Comparison of ENCODE assay signal across 10 cellular contexts in genomic region chr6:110476046-110476849, GRCh38. TPM values are rescaled to one million over a fixed set of nuclear protein-coding genes. Genes with fewer than 3 reads are reported as not detected.
DNase-seq lines count a peak whose midpoint lies in the region; ATAC-seq and TF ChIP-seq lines count a peak whose summit lies in the region.
"Had no signal": no experiment of that assay in that cellular context is flagged by ENCODE, and none has a peak within 500 bp of the region (broad histone marks: within the 10 kb centered on the region; RNA-seq: fewer than 3 reads in every experiment).

A gene with protein sequence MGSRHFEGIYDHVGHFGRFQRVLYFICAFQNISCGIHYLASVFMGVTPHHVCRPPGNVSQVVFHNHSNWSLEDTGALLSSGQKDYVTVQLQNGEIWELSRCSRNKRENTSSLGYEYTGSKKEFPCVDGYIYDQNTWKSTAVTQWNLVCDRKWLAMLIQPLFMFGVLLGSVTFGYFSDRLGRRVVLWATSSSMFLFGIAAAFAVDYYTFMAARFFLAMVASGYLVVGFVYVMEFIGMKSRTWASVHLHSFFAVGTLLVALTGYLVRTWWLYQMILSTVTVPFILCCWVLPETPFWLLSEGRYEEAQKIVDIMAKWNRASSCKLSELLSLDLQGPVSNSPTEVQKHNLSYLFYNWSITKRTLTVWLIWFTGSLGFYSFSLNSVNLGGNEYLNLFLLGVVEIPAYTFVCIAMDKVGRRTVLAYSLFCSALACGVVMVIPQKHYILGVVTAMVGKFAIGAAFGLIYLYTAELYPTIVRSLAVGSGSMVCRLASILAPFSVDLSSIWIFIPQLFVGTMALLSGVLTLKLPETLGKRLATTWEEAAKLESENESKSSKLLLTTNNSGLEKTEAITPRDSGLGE (minus strand): TSS chr6:110476613. CDS start chr6:110476574, 39 bp downstream.

- DNase-seq in NCI-H748 (lab: John Stamatoyannopoulos, UW; ENCODE audit: unreplicated experiment) (peak; percentile 24), NCI-H748 treated with DMSO at 0.1 percent for 48 hours (lab: John Stamatoyannopoulos, UW) (no peak), right atrium auricular region (ENCODE audit: low spot score) (no peak), WERI-Rb-1 (no peak), RPMI8226 (no peak)
- DNase-seq in activated CD8-positive, alpha-beta T cell treated with anti-CD3 and anti-CD28 coated beads, Interleukin-2, amount 10 ng/mL, durations not matched to agents 7 days and 5 days, result no peak
- DNase-seq: H9 had no signal

- peaks cover 5% of the 10 kb centered on the region for H3K9me3 Mint-ChIP-seq in activated CD8-positive, alpha-beta T cell treated with anti-CD3 and anti-CD28 coated beads, Interleukin-2, amount 10 ng/mL, durations not matched to agents 7 days and 5 days (ENCODE audit: insufficient read depth)

- H3K27me3 ChIP-seq in right atrium auricular region (no peaks in the 10 kb centered on the region), subcutaneous abdominal adipose tissue (ENCODE audit: control insufficient read depth in 5 of 5, insufficient read depth in 4 of 5, low read length in 5 of 5) (peaks cover 0 to 16% (median 7%) of the 10 kb centered on the region in 5 donors), WERI-Rb-1 (ENCODE audit: insufficient read depth, low read depth, severe bottlenecking) (no peaks in the 10 kb centered on the region)

- POLR2A ChIA-PET in activated CD8-positive, alpha-beta T cell treated with anti-CD3 and anti-CD28 coated beads, Interleukin-2, amount 10 ng/mL, durations not matched to agents 7 days and 5 days (lab: Charles Lee), result no interaction called here

- H3K4me1 ChIP-seq in right atrium auricular region (no peaks in the 10 kb centered on the region), subcutaneous abdominal adipose tissue (ENCODE audit: control insufficient read depth in 5 of 5, insufficient read depth in 5 of 5, low read length in 5 of 5) (peaks cover 0 to 15% (median 8%) of the 10 kb centered on the region in 5 donors)

- H3K27ac ChIP-seq in right atrium auricular region (no peak within 1 kb of the TSS), subcutaneous abdominal adipose tissue (ENCODE audit: low read depth, low read length) (no peak within 1 kb of the TSS), WERI-Rb-1 (no peak within 1 kb of the TSS)

- TF ChIP-seq CTCF in right atrium auricular region (IDR thresholded peaks at IDR 0.05), result no peak
- TF ChIP-seq CTCF in WERI-Rb-1 (IDR thresholded peaks at IDR 0.05; ENCODE audit: low read depth, low read length), result no peak

- peak within 1 kb of the TSS; percentile 52 for H3K4me3 Mint-ChIP-seq in activated CD8-positive, alpha-beta T cell treated with anti-CD3 and anti-CD28 coated beads, Interleukin-2, amount 10 ng/mL, durations not matched to agents 7 days and 5 days

- no peak within 1 kb of the TSS for H3K27ac Mint-ChIP-seq in activated CD8-positive, alpha-beta T cell treated with anti-CD3 and anti-CD28 coated beads, Interleukin-2, amount 10 ng/mL, durations not matched to agents 7 days and 5 days
- H3K27ac Mint-ChIP-seq: CD4-positive, CD25-positive, alpha-beta regulatory T cell; H9 had no signal

- peaks cover 38% of the 10 kb centered on the region for H3K27me3 Mint-ChIP-seq in activated CD8-positive, alpha-beta T cell treated with anti-CD3 and anti-CD28 coated beads, Interleukin-2, amount 10 ng/mL, durations not matched to agents 7 days and 5 days (ENCODE audit: low read depth)

- H3K4me3 ChIP-seq in right atrium auricular region (peak within 1 kb of the TSS; percentile 14 to 43), subcutaneous abdominal adipose tissue (ENCODE audit: low read depth in 1 of 5, low read length in 5 of 5) (peak within 1 kb of the TSS; percentile 25 to 59 (median 43)), WERI-Rb-1 (ENCODE audit: low read depth, low read length) (no peak within 1 kb of the TSS)

- H3K9ac ChIP-seq in subcutaneous abdominal adipose tissue (ENCODE audit: low read length in 5 of 5), result no peak within 1 kb of the TSS

- H3K9me3 ChIP-seq in right atrium auricular region, result no peaks in the 10 kb centered on the region
- peaks cover 0 to 5% (median 0%) of the 10 kb centered on the region in 5 donors for H3K9me3 ChIP-seq in subcutaneous abdominal adipose tissue (ENCODE audit: control insufficient read depth in 5 of 5, low read length in 5 of 5)
- H3K9me3 ChIP-seq in WERI-Rb-1 (ENCODE audit: severe bottlenecking), result no peaks in the 10 kb centered on the region

- no peaks in the 10 kb centered on the region for H3K36me3 Mint-ChIP-seq in activated CD8-positive, alpha-beta T cell treated with anti-CD3 and anti-CD28 coated beads, Interleukin-2, amount 10 ng/mL, durations not matched to agents 7 days and 5 days (ENCODE audit: low read depth)
- H3K36me3 Mint-ChIP-seq: CD4-positive, CD25-positive, alpha-beta regulatory T cell had no signal

- CTCF ChIA-PET in activated CD8-positive, alpha-beta T cell treated with anti-CD3 and anti-CD28 coated beads, Interleukin-2, amount 10 ng/mL, durations not matched to agents 7 days and 5 days (lab: Charles Lee), result no interaction called here

- ATAC-seq in activated CD8-positive, alpha-beta T cell treated with anti-CD3 and anti-CD28 coated beads, Interleukin-2, amount 10 ng/mL, durations not matched to agents 7 days and 5 days, result peak; percentile 54
- no peak for ATAC-seq in HG03159 (IDR thresholded peaks at IDR 0.05; ENCODE audit: unreplicated experiment)

- peaks cover 8% of the 10 kb centered on the region for H3K4me1 Mint-ChIP-seq in activated CD8-positive, alpha-beta T cell treated with anti-CD3 and anti-CD28 coated beads, Interleukin-2, amount 10 ng/mL, durations not matched to agents 7 days and 5 days (ENCODE audit: low read depth)
- H3K4me1 Mint-ChIP-seq: H9 had no signal

- no peaks in the 10 kb centered on the region for H3K36me3 ChIP-seq in right atrium auricular region
- no peaks in the 10 kb centered on the region for H3K36me3 ChIP-seq in subcutaneous abdominal adipose tissue (ENCODE audit: control insufficient read depth in 5 of 5, insufficient read depth in 5 of 5, low read length in 5 of 5)
- H3K36me3 ChIP-seq in WERI-Rb-1, result no peaks in the 10 kb centered on the region

RNA-seq across cellular contexts. Expression of the gene that starts here (rescaled TPM):
- total RNA-seq in activated CD8-positive, alpha-beta T cell treated with anti-CD3 and anti-CD28 coated beads, Interleukin-2, amount 10 ng/mL, durations not matched to agents 7 days and 5 days, result not detected
- total RNA-seq in right atrium auricular region, result not detected
- total RNA-seq: H9 had no signal

Comparison
In these comparisons a context has a peak if more than half of its experiments do, and no peak if none do; other contexts are left out.
1. Peak in ATAC-seq in activated CD8-positive, alpha-beta T cell treated with anti-CD3 and anti-CD28 coated beads, Interleukin-2, amount 10 ng/mL, durations not matched to agents 7 days and 5 days; RNA of the gene not detected or under 1 TPM.